ENCODE assay signal across 10 cellular contexts in genomic region chr9:109880276-109881169, GRCh38.
DNase-seq lines count a peak whose midpoint lies in the region; ATAC-seq and TF ChIP-seq lines count a peak whose summit lies in the region.
"Had no signal": no experiment of that assay in that cellular context is flagged by ENCODE, and none has a peak within 500 bp of the region (broad histone marks: within the 10 kb centered on the region; RNA-seq: fewer than 3 reads in every experiment).

No MANE protein-coding gene starts in this region.

- H3K27me3 ChIP-seq in right cardiac atrium (ENCODE audit: control insufficient read depth, insufficient read depth) (no peaks in the 10 kb centered on the region), thyroid gland (no peaks in the 10 kb centered on the region)

- DNase-seq in Calu3 = peak; percentile 4
- DNase-seq in HuH-7 (ENCODE audit: low spot score) = peak; percentile 39
- peak; percentile 10 to 19 for DNase-seq in activated CD4-positive, alpha-beta T cell treated with anti-CD3 and anti-CD28 coated beads, Interleukin-2, amount 50 U/mL, for 4 hours
- DNase-seq in right cardiac atrium = no peak
- no peak for DNase-seq in thyroid gland
- DNase-seq in COR-L47 (lab: John Stamatoyannopoulos, UW) = no peak

- H3K27ac Mint-ChIP-seq in Calu3 (ENCODE audit: unreplicated experiment) = no peak overlapping the region
- H3K27ac Mint-ChIP-seq: natural killer cell treated with Interleukin-12 subunit alpha and Interleukin-12 subunit beta and Interleukin-15 and Interleukin-18, amount 100 ng/mL, for 72 hours had no signal

- no peak overlapping the region for H3K27ac ChIP-seq in right cardiac atrium (ENCODE audit: low read length)
- H3K27ac ChIP-seq in thyroid gland = no peak overlapping the region
- H3K27ac ChIP-seq: SK-N-MC had no signal

- H3K4me3 ChIP-seq in right cardiac atrium (ENCODE audit: low read length) = no peak overlapping the region
- H3K4me3 ChIP-seq in thyroid gland (replicated peaks in 1 of 3) = no peak overlapping the region
- H3K4me3 ChIP-seq: SK-N-MC had no signal

- WGBS in right cardiac atrium = 67% methylated on average over 10 of the region's 10 CpGs
- WGBS in thyroid gland, 2 donors = 84 to 85% methylated on average over 10 of the region's 10 CpGs

- H3K9me3 Mint-ChIP-seq in Calu3 (ENCODE audit: low read depth, unreplicated experiment) = no peaks in the 10 kb centered on the region
- H3K9me3 Mint-ChIP-seq: natural killer cell treated with Interleukin-12 subunit alpha and Interleukin-12 subunit beta and Interleukin-15 and Interleukin-18, amount 100 ng/mL, for 72 hours had no signal

- TF ChIP-seq CTCF in Calu3 (IDR thresholded peaks at IDR 0.05; ENCODE audit: unreplicated experiment) (peak; percentile 38), thyroid gland (IDR thresholded peaks at IDR 0.05) (peak in 5 of 6 experiments; percentile 23 to 45 (median 26))

- no TSS peak for BruUV-seq in Calu3 (replicated peaks; lab: Mats Ljungman, UMichigan)

- H3K27me3 Mint-ChIP-seq in Calu3 (ENCODE audit: unreplicated experiment) = no peaks in the 10 kb centered on the region

- H3K4me3 Mint-ChIP-seq in Calu3 (ENCODE audit: low read depth, unreplicated experiment) = no peak overlapping the region
- H3K4me3 Mint-ChIP-seq: natural killer cell treated with Interleukin-12 subunit alpha and Interleukin-12 subunit beta and Interleukin-15 and Interleukin-18, amount 100 ng/mL, for 72 hours had no signal

- H3K36me3 ChIP-seq in thyroid gland = no peaks in the 10 kb centered on the region

- intact Hi-C loops in Calu3 (cut with micrococcal nuclease; ENCODE audit: unreplicated experiment) (no loop called here), right cardiac atrium (cut with DNase I) (loop anchor here in 2 of 4 donors (10.0 kb wide), 2 partner anchors 96 to 296 kb away; partner anchors contain the start of gene PALM2AKAP2 (in 1 of the 2)), thyroid gland (cut with DNase I) (no loop called here)

- TF ChIP-seq POLR2A in thyroid gland (IDR thresholded peaks at IDR 0.05) = no peak

- H3K4me1 ChIP-seq in right cardiac atrium (ENCODE audit: control insufficient read depth, insufficient read depth, low read length) (peaks cover 7% of the 10 kb centered on the region), thyroid gland (peaks cover 0 to under 1% of the 10 kb centered on the region in 2 donors)

- peak; percentile 77 for ATAC-seq in GM19438 (IDR thresholded peaks at IDR 0.05; ENCODE audit: low read depth, unreplicated experiment)
- ATAC-seq in right cardiac atrium = peak; percentile 13 to 38
- ATAC-seq in GM21737 (IDR thresholded peaks at IDR 0.05; ENCODE audit: unreplicated experiment) = no peak

- H3K4me1 Mint-ChIP-seq in Calu3 (ENCODE audit: low read depth, unreplicated experiment) = no peaks in the 10 kb centered on the region

- no peaks in the 10 kb centered on the region for H3K36me3 Mint-ChIP-seq in Calu3 (ENCODE audit: insufficient read depth, unreplicated experiment)
- H3K36me3 Mint-ChIP-seq: natural killer cell treated with Interleukin-12 subunit alpha and Interleukin-12 subunit beta and Interleukin-15 and Interleukin-18, amount 100 ng/mL, for 72 hours had no signal

- H3K9me3 ChIP-seq in right cardiac atrium (ENCODE audit: control insufficient read depth, low read length) (no peaks in the 10 kb centered on the region), thyroid gland (no peaks in the 10 kb centered on the region)

- CTCF ChIA-PET in Calu3 (lab: Charles Lee) = no interaction called here

Comparison
In these comparisons a context has a peak if more than half of its experiments do, and no peak if none do; other contexts are left out.
1. DNase-seq: peak in Calu3 (single experiment), HuH-7 (single experiment) and activated CD4-positive, alpha-beta T cell treated with anti-CD3 and anti-CD28 coated beads, Interleukin-2, amount 50 U/mL, for 4 hours (2 of 2); none in right cardiac atrium (0 of 3), thyroid gland (0 of 2) and COR-L47 (single experiment).